Comparison of ENCODE assay signal across 19 cellular contexts in genomic region chr7:157601530-157601929, GRCh38.
A peak's percentile ranks its signal among the peaks of the same experiment; 100 is the strongest.
DNase-seq lines count a peak whose midpoint lies in the region; ATAC-seq and TF ChIP-seq lines count a peak whose summit lies in the region.
"Had no signal": no experiment of that assay in that cellular context is flagged by ENCODE, and none has a peak within 500 bp of the region (broad histone marks: within the 10 kb centered on the region; RNA-seq: fewer than 3 reads in every experiment).

No MANE protein-coding gene starts in this region.

- intact Hi-C loops in dorsolateral prefrontal cortex (cut with DNase I) (no loop called here), sciatic nerve (cut with DNase I) (no loop called here), ascending aorta (cut with DNase I) (no loop called here)

- no peak for ATAC-seq in DND-41 (ENCODE audit: insufficient read depth, low read depth)
- peak; percentile 30 for ATAC-seq in sciatic nerve
- ATAC-seq in HG03159 (IDR thresholded peaks at IDR 0.05; ENCODE audit: unreplicated experiment): no peak
- no peak for ATAC-seq in HG03571 (IDR thresholded peaks at IDR 0.05; ENCODE audit: unreplicated experiment)
- ATAC-seq: K562 had no signal

- H3K36me3 ChIP-seq in DND-41 (ENCODE audit: insufficient read depth, low read length) (peaks cover 90% of the 10 kb centered on the region), ascending aorta (no peaks in the 10 kb centered on the region)

- H3K9me3 ChIP-seq in DND-41 (ENCODE audit: insufficient read depth, low read length, severe bottlenecking): no peaks in the 10 kb centered on the region
- no peaks in the 10 kb centered on the region for H3K9me3 ChIP-seq in ascending aorta

- H2AFZ ChIP-seq in DND-41 (ENCODE audit: low read depth, low read length): no peak overlapping the region
- H2AFZ ChIP-seq: GM23248 had no signal

- H3K4me3 ChIP-seq in DND-41 (ENCODE audit: low read depth in 1 of 2, low read length in 2 of 2): no peak overlapping the region
- H3K4me3 ChIP-seq in dorsolateral prefrontal cortex: peak overlapping the region in 5 of 59 donors; percentile 8 to 31 (median 14)
- H3K4me3 ChIP-seq in ascending aorta: no peak overlapping the region
- H3K4me3 ChIP-seq: GM23248, K562 had no signal

- TF ChIP-seq CTCF in DND-41 (IDR thresholded peaks at IDR 0.05; ENCODE audit: borderline replicate concordance, extremely low read depth, low read length, poor library complexity, severe bottlenecking) (no peak), dorsolateral prefrontal cortex (IDR thresholded peaks at IDR 0.05 in 54 of 56, conservative IDR thresholded peaks at IDR 0.05 in 2 of 56; ENCODE audit: low read depth in 1 of 56, partially characterized antibody in 56 of 56) (peak in 7 of 56 donors; percentile 4 to 41 (median 20)), ascending aorta (IDR thresholded peaks at IDR 0.05) (no peak)

- H3K79me2 ChIP-seq in DND-41 (ENCODE audit: insufficient read depth, low read length): no peaks in the 10 kb centered on the region

- DNase-seq in DND-41: no peak
- peak in 8 of 10 donors; percentile 38 to 78 (median 72) for DNase-seq in dorsolateral prefrontal cortex
- DNase-seq in midbrain (lab: John Stamatoyannopoulos, UW): peak; percentile 70
- no peak for DNase-seq in sciatic nerve (ENCODE audit: low spot score)
- DNase-seq in ascending aorta (ENCODE audit: low spot score in 2 of 2): no peak
- DNase-seq in NCI-H1092 (lab: John Stamatoyannopoulos, UW): no peak
- DNase-seq: AML-193; CD4-positive, alpha-beta T cell; GF-D8; GM23248; NCI-H2081 treated with DMSO at 0.1 percent for 48 hours; NCI-H226; NCI-H526 treated with DMSO at 0.1 percent for 48 hours; NK-92 treated with Interleukin-12 subunit alpha and Interleukin-12 subunit beta, amount 100 ng/mL, for 24 hours had no signal

- no peak overlapping the region for H3K9ac ChIP-seq in DND-41 (ENCODE audit: low read depth, low read length)
- H3K9ac ChIP-seq: GM23248 had no signal

- H3K4me2 ChIP-seq in DND-41 (ENCODE audit: insufficient read depth, low read length): no peak overlapping the region

- H3K4me1 ChIP-seq in DND-41 (ENCODE audit: insufficient read depth, low read length) (no peaks in the 10 kb centered on the region), ascending aorta (no peaks in the 10 kb centered on the region)

- H3K27ac ChIP-seq in DND-41 (ENCODE audit: low read length) (0 out of 2 replicates have a peak overlapping the region, but pooled peaks have one; percentile 21), dorsolateral prefrontal cortex (peak overlapping the region in 19 of 59 donors; percentile 4 to 76 (median 33)), ascending aorta (no peak overlapping the region)
- H3K27ac ChIP-seq: GM23248, HL-60, RWPE1 had no signal

- peaks cover 2% of the 10 kb centered on the region; the same call in 1 of the 2 replicates for H4K20me1 ChIP-seq in DND-41 (ENCODE audit: insufficient read depth, low read length)

- H3K27me3 ChIP-seq in DND-41 (ENCODE audit: insufficient read depth, low read length, poor library complexity) (no peaks in the 10 kb centered on the region), dorsolateral prefrontal cortex (no peaks in the 10 kb centered on the region), ascending aorta (no peaks in the 10 kb centered on the region)

Comparison
In these comparisons a context has a peak if more than half of its experiments do, and no peak if none do; other contexts are left out.
1. DNase-seq: peak in dorsolateral prefrontal cortex (8 of 10) and midbrain (single experiment); none in DND-41 (single experiment), sciatic nerve (single experiment), ascending aorta (0 of 2) and NCI-H1092 (single experiment).